Comparison of ENCODE assay signal across 8 cellular contexts in genomic region chr4:108492816-108493595, GRCh38.
DNase-seq lines count a peak whose midpoint lies in the region; ATAC-seq, FAIRE-seq and TF ChIP-seq lines count a peak whose summit lies in the region.

No MANE protein-coding gene starts in this region.

- ATAC-seq in GM19023 (IDR thresholded peaks at IDR 0.05; ENCODE audit: unreplicated experiment) = peak; percentile 58

- no peaks in the 10 kb centered on the region for H3K36me3 ChIP-seq in OCI-LY1 (ENCODE audit: insufficient read depth, low read length)
- H3K36me3 ChIP-seq in bronchial epithelial cell (ENCODE audit: control insufficient read depth, insufficient read depth, low read length) = no peaks in the 10 kb centered on the region
- no peaks in the 10 kb centered on the region for H3K36me3 ChIP-seq in small intestine (ENCODE audit: control insufficient read depth in 2 of 2, insufficient read depth in 2 of 2, low read length in 2 of 2)

- no peaks in the 10 kb centered on the region for H3K27me3 ChIP-seq in OCI-LY1 (ENCODE audit: insufficient read depth, low read length)
- H3K27me3 ChIP-seq in bronchial epithelial cell (ENCODE audit: control insufficient read depth, insufficient read depth, low read length) = no peaks in the 10 kb centered on the region
- H3K27me3 ChIP-seq in small intestine (ENCODE audit: control insufficient read depth in 2 of 2, insufficient read depth in 2 of 2, low read length in 2 of 2) = no peaks in the 10 kb centered on the region

- FAIRE-seq in bronchial epithelial cell (lab: Jason Lieb, UNC) (no peak), small intestine (lab: Jason Lieb, UNC) (no peak), frontal cortex (lab: Jason Lieb, UNC) (no peak)

- no peak overlapping the region for H3K4me2 ChIP-seq in OCI-LY1 (ENCODE audit: low read length)

- no peak overlapping the region for H3K9ac ChIP-seq in OCI-LY1 (ENCODE audit: low read length)

- peak; percentile 69 for TF ChIP-seq CTCF in OCI-LY1 (IDR thresholded peaks at IDR 0.05; ENCODE audit: low read length)
- peak; percentile 74 for TF ChIP-seq CTCF in bronchial epithelial cell (IDR thresholded peaks at IDR 0.05; ENCODE audit: insufficient read depth, low read length, severe bottlenecking)

- H3K27ac ChIP-seq in OCI-LY1 (ENCODE audit: low read depth, low read length, poor library complexity, severe bottlenecking) (no peak overlapping the region), small intestine (ENCODE audit: low read depth in 1 of 2, low read length in 1 of 2) (no peak overlapping the region)

- no peaks in the 10 kb centered on the region for H3K4me1 ChIP-seq in OCI-LY1 (ENCODE audit: insufficient read depth, low read length, severe bottlenecking)
- H3K4me1 ChIP-seq in small intestine (ENCODE audit: control insufficient read depth in 2 of 2, insufficient read depth in 1 of 2, low read depth in 1 of 2, low read length in 1 of 2) = no peaks in the 10 kb centered on the region

- H3K9me3 ChIP-seq in OCI-LY1 (ENCODE audit: low read length) (0 out of 2 replicates have a peak, but pooled peaks cover 2% of the 10 kb centered on the region), small intestine (ENCODE audit: control insufficient read depth, low read depth) (no peaks in the 10 kb centered on the region)

- no peaks in the 10 kb centered on the region for H3F3A ChIP-seq in OCI-LY1 (ENCODE audit: insufficient read depth, low read length)

- H3K9me2 ChIP-seq in OCI-LY1 (ENCODE audit: low read depth, low read length) = no peaks in the 10 kb centered on the region

- H4K20me1 ChIP-seq in OCI-LY1 (ENCODE audit: insufficient read depth, low read length) = no peaks in the 10 kb centered on the region

- H3K4me3 ChIP-seq in OCI-LY1 (ENCODE audit: low read depth, low read length, poor library complexity, severe bottlenecking) (no peak overlapping the region), bronchial epithelial cell (ENCODE audit: low read depth, low read length) (no peak overlapping the region), small intestine (ENCODE audit: low read depth in 1 of 2, low read length in 2 of 2) (no peak overlapping the region)

- no peaks in the 10 kb centered on the region for H3K79me2 ChIP-seq in OCI-LY1 (ENCODE audit: insufficient read depth, low read length)

- 64 to 66% (median 65%) methylated on average over 4 of the region's 4 CpGs for WGBS in small intestine, 3 donors

- peak; percentile 28 for DNase-seq in bronchial epithelial cell (ENCODE audit: low read depth)
- DNase-seq in small intestine = peak; percentile 36
- DNase-seq in amniotic stem cell (lab: John Stamatoyannopoulos, UW) = no peak
- DNase-seq in frontal cortex (ENCODE audit: low spot score in 2 of 2) = no peak
- no peak for DNase-seq in NCI-H187 treated with DMSO at 0.1 percent for 48 hours (lab: John Stamatoyannopoulos, UW)
- no peak for DNase-seq in NCI-H2171 treated with DMSO at 0.1 percent for 48 hours (lab: John Stamatoyannopoulos, UW)

- H2AFZ ChIP-seq in OCI-LY1 (ENCODE audit: low read length) = no peak overlapping the region

Comparison
In these comparisons a context has a peak if more than half of its experiments do, and no peak if none do; other contexts are left out.
1. DNase-seq: peak in bronchial epithelial cell (single experiment) and small intestine (single experiment); none in amniotic stem cell (single experiment), frontal cortex (0 of 2), NCI-H187 treated with DMSO at 0.1 percent for 48 hours (single experiment) and NCI-H2171 treated with DMSO at 0.1 percent for 48 hours (single experiment).